Comparison of ENCODE assay signal across 11 cellular contexts in the genomic region with DNA sequence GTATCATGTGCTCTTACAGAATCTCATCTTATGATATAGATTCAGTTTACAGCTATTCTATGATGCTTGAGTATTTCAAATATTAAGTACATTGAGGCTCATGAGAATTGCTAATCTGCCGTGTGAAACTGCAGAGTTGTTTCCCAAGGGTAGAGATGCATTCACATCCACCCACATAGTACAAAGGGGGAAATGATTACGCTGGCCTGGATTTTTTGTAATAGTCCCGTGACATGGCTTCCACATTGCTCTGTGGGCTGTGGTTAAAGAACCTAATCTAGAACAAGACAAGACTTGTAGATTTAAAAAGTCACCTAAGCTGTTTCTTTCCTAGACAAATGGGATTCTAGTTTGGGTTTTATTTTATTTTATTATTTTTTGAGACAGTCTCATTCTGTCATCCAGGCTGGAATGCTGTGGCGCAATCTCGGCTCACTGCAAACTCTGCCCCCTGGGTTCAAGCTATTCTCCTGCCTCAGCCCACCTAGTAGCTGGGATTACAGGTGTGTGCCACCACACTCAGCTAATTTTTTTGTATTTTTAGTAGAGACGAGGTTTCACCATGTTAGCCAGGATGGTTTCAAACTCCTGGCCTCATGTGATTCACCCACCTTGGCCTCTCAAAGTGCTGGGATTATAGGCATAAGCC. TPM values are rescaled to one million over a fixed set of nuclear protein-coding genes. Genes with fewer than 3 reads are reported as not detected.
DNase-seq lines count a peak whose midpoint lies in the region; ATAC-seq, FAIRE-seq and TF ChIP-seq lines count a peak whose summit lies in the region.
"Had no signal": no experiment of that assay in that cellular context is flagged by ENCODE, and none has a peak within 500 bp of the region (broad histone marks: within the 10 kb centered on the region; RNA-seq: fewer than 3 reads in every experiment).

No MANE protein-coding gene starts in this region.

- TF ChIP-seq CTCF in neutrophil (IDR thresholded peaks at IDR 0.05) = no peak

- ATAC-seq in GM18867 (IDR thresholded peaks at IDR 0.05; ENCODE audit: unreplicated experiment) (peak; percentile 53), HG02973 (IDR thresholded peaks at IDR 0.05; ENCODE audit: unreplicated experiment) (peak; percentile 45)
- peak; percentile 79 for ATAC-seq in activated T-helper 17 cell treated with anti-CD3 and anti-CD28 coated beads, Interleukin-2, amount 50 U/mL, for 72 hours (replicated peaks)

- peak overlapping the region; percentile 56 for H3K27ac Mint-ChIP-seq in activated T-helper 17 cell treated with anti-CD3 and anti-CD28 coated beads, Interleukin-2, amount 50 U/mL, for 72 hours
- H3K27ac Mint-ChIP-seq: dendritic cell treated with granulocyte-macrophage colony-stimulating factor and Interleukin-4, amounts not matched to agents 40 ng/mL and 50 ng/mL, for 4 days had no signal

- no peak for FAIRE-seq in H54 (lab: Jason Lieb, UNC)

- H3K4me3 Mint-ChIP-seq in activated T-helper 17 cell treated with anti-CD3 and anti-CD28 coated beads, Interleukin-2, amount 50 U/mL, for 72 hours = no peak overlapping the region
- H3K4me3 Mint-ChIP-seq: dendritic cell treated with granulocyte-macrophage colony-stimulating factor and Interleukin-4, amounts not matched to agents 40 ng/mL and 50 ng/mL, for 4 days had no signal

- no peaks in the 10 kb centered on the region for H3K9me3 ChIP-seq in neutrophil

- H3K4me3 ChIP-seq in neutrophil (ENCODE audit: low read depth in 1 of 2, low read length in 1 of 2) = no peak overlapping the region

- no peaks in the 10 kb centered on the region for H3K27me3 ChIP-seq in neutrophil

- no peaks in the 10 kb centered on the region for H3K27me3 Mint-ChIP-seq in activated T-helper 17 cell treated with anti-CD3 and anti-CD28 coated beads, Interleukin-2, amount 50 U/mL, for 72 hours

- DNase-seq in activated gamma-delta T cell treated with Interleukin-2 at 50 U/mL for 16 hours (no peak), islet precursor cell (no peak), putamen (ENCODE audit: low spot score) (no peak), H54 (ENCODE audit: insufficient read length, low spot score) (no peak)
- DNase-seq: activated T-cell treated with anti-CD3 and anti-CD28 coated beads, Interleukin-2, amount 50 U/mL, for 48 hours; NCI-H2171 had no signal

- H3K4me1 Mint-ChIP-seq in activated T-helper 17 cell treated with anti-CD3 and anti-CD28 coated beads, Interleukin-2, amount 50 U/mL, for 72 hours = no peaks in the 10 kb centered on the region

- H3K9me3 Mint-ChIP-seq in activated T-helper 17 cell treated with anti-CD3 and anti-CD28 coated beads, Interleukin-2, amount 50 U/mL, for 72 hours = no peaks in the 10 kb centered on the region
- H3K9me3 Mint-ChIP-seq: dendritic cell treated with granulocyte-macrophage colony-stimulating factor and Interleukin-4, amounts not matched to agents 40 ng/mL and 50 ng/mL, for 4 days had no signal

- no peaks in the 10 kb centered on the region for H3K36me3 Mint-ChIP-seq in activated T-helper 17 cell treated with anti-CD3 and anti-CD28 coated beads, Interleukin-2, amount 50 U/mL, for 72 hours (ENCODE audit: low read depth)

- TF ChIP-seq POLR2A in H54 (IDR thresholded peaks at IDR 0.05; ENCODE audit: low read depth, low read length) = no peak

- H3K4me1 ChIP-seq in neutrophil (ENCODE audit: control insufficient read depth in 1 of 2, insufficient read depth in 1 of 2, low read depth in 1 of 2, low read length in 1 of 2) = peaks cover 5 to 11% of the 10 kb centered on the region in 2 experiments

- H3K27ac ChIP-seq in neutrophil = peak overlapping the region; percentile 33

- H3K36me3 ChIP-seq in neutrophil = no peaks in the 10 kb centered on the region

RNA-seq across cellular contexts. Expression of a gene that starts 13.0 kb away (rescaled TPM):
- 10 to 100 TPM in 1 of 2 donors, 1 to 10 TPM in 1; 9.2 to 23.3 TPM for total RNA-seq in activated T-helper 17 cell treated with anti-CD3 and anti-CD28 coated beads, Interleukin-2, amount 50 U/mL, for 72 hours

RNA-seq across cellular contexts. Expression of a gene that starts 19.4 kb away (rescaled TPM):
- total RNA-seq in activated T-helper 17 cell treated with anti-CD3 and anti-CD28 coated beads, Interleukin-2, amount 50 U/mL, for 72 hours = 10 to 100 TPM; 45.1 to 55.0 TPM

RNA-seq across cellular contexts. Expression of a gene that starts 59.2 kb away (rescaled TPM):
- total RNA-seq in activated T-helper 17 cell treated with anti-CD3 and anti-CD28 coated beads, Interleukin-2, amount 50 U/mL, for 72 hours = 1 to 10 TPM; 1.3 to 3.6 TPM
